Comparison of ENCODE assay signal across 18 cellular contexts in the genomic region with DNA sequence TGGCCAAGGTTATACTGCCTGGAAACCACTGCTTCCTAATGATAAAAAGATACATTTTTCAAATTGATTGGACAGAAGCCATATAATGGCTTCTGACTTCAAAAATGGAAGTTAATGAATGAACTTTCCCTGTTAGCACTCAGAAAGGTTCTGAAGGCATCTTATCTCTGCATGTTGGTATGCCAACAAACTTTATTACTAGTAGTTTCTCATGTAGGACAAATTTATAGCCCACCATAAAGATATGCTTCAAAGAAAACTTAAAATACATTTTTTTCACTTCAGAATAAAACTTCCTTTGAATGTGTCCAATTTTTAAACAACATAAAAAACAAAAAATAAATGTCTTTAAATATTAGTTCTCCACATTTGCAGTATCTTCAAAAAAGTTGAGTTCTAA. TPM values are rescaled to one million over a fixed set of nuclear protein-coding genes. Genes with fewer than 3 reads are reported as not detected.
DNase-seq lines count a peak whose midpoint lies in the region; ATAC-seq and TF ChIP-seq lines count a peak whose summit lies in the region.
"Had no signal": no experiment of that assay in that cellular context is flagged by ENCODE, and none has a peak within 500 bp of the region (broad histone marks: within the 10 kb centered on the region; RNA-seq: fewer than 3 reads in every experiment).

No MANE protein-coding gene starts in this region.

- no peaks in the 10 kb centered on the region for H3K9me3 ChIP-seq in OCI-LY3 (ENCODE audit: insufficient read depth, low read length)

- H2AFZ ChIP-seq in OCI-LY3 (ENCODE audit: low read depth, low read length), result no peak overlapping the region

- H3K9me3 Mint-ChIP-seq in activated CD8-positive, alpha-beta T cell treated with anti-CD3 and anti-CD28 coated beads for 36 hours, result peaks cover 7% of the 10 kb centered on the region
- H3K9me3 Mint-ChIP-seq in activated CD8-positive, alpha-beta T cell treated with anti-CD3 and anti-CD28 coated beads, Interleukin-2, amount 10 ng/mL, durations not matched to agents 7 days and 5 days (ENCODE audit: insufficient read depth), result peaks cover 3% of the 10 kb centered on the region
- no peaks in the 10 kb centered on the region for H3K9me3 Mint-ChIP-seq in central memory CD8-positive, alpha-beta T cell
- no peaks in the 10 kb centered on the region for H3K9me3 Mint-ChIP-seq in natural killer cell

- no peak overlapping the region for H3K4me3 Mint-ChIP-seq in activated CD8-positive, alpha-beta T cell treated with anti-CD3 and anti-CD28 coated beads for 36 hours
- no peak overlapping the region for H3K4me3 Mint-ChIP-seq in activated CD8-positive, alpha-beta T cell treated with anti-CD3 and anti-CD28 coated beads, Interleukin-2, amount 10 ng/mL, durations not matched to agents 7 days and 5 days
- H3K4me3 Mint-ChIP-seq in central memory CD8-positive, alpha-beta T cell, result no peak overlapping the region
- H3K4me3 Mint-ChIP-seq in natural killer cell, result peak overlapping the region; percentile 25
- H3K4me3 Mint-ChIP-seq: B cell had no signal

- H3K36me3 Mint-ChIP-seq in activated CD8-positive, alpha-beta T cell treated with anti-CD3 and anti-CD28 coated beads for 36 hours (ENCODE audit: low read depth), result peaks cover 73% of the 10 kb centered on the region
- peaks cover 74% of the 10 kb centered on the region for H3K36me3 Mint-ChIP-seq in activated CD8-positive, alpha-beta T cell treated with anti-CD3 and anti-CD28 coated beads, Interleukin-2, amount 10 ng/mL, durations not matched to agents 7 days and 5 days (ENCODE audit: low read depth)
- peaks cover 9% of the 10 kb centered on the region for H3K36me3 Mint-ChIP-seq in central memory CD8-positive, alpha-beta T cell (ENCODE audit: insufficient read depth)
- no peaks in the 10 kb centered on the region for H3K36me3 Mint-ChIP-seq in natural killer cell

- H3K4me1 ChIP-seq in OCI-LY3 (ENCODE audit: low read length), result peaks cover 63% of the 10 kb centered on the region

- H3K27me3 ChIP-seq in OCI-LY3 (ENCODE audit: low read depth, low read length), result no peaks in the 10 kb centered on the region
- H3K27me3 ChIP-seq in H7 (ENCODE audit: control insufficient read depth, insufficient read depth, low read length), result no peaks in the 10 kb centered on the region

- H4K20me1 ChIP-seq in OCI-LY3 (ENCODE audit: insufficient read depth, low read length), result no peaks in the 10 kb centered on the region

- H3K79me2 ChIP-seq in OCI-LY3 (ENCODE audit: low read length), result peaks cover 89% of the 10 kb centered on the region

- intact Hi-C loops in activated CD8-positive, alpha-beta T cell treated with anti-CD3 and anti-CD28 coated beads for 36 hours (cut with micrococcal nuclease), result no loop called here
- intact Hi-C loops in natural killer cell (cut with micrococcal nuclease), result no loop called here

- POLR2A ChIA-PET in activated CD8-positive, alpha-beta T cell treated with anti-CD3 and anti-CD28 coated beads for 36 hours (lab: Charles Lee), result interaction anchor here (0.6 to 1.5 kb wide), 5 partner anchors 14 to 105 kb away, joined by 3 to 5 read pairs (median 3); no protein-coding TSS in a partner anchor
- POLR2A ChIA-PET in activated CD8-positive, alpha-beta T cell treated with anti-CD3 and anti-CD28 coated beads, Interleukin-2, amount 10 ng/mL, durations not matched to agents 7 days and 5 days (lab: Charles Lee), result interaction anchor here (1.8 kb wide), 1 partner anchor 10 kb away, joined by 5 read pairs; the partner anchor contains the start of gene DOCK10

- H3K36me3 ChIP-seq in OCI-LY3 (replicated peaks; ENCODE audit: low read depth, low read length) (peaks cover 41% of the 10 kb centered on the region), H7 (replicated peaks; ENCODE audit: control insufficient read depth, insufficient read depth, low read length) (no peaks in the 10 kb centered on the region)

- peaks cover 79% of the 10 kb centered on the region for H3K4me1 Mint-ChIP-seq in activated CD8-positive, alpha-beta T cell treated with anti-CD3 and anti-CD28 coated beads for 36 hours (ENCODE audit: low read depth)
- H3K4me1 Mint-ChIP-seq in activated CD8-positive, alpha-beta T cell treated with anti-CD3 and anti-CD28 coated beads, Interleukin-2, amount 10 ng/mL, durations not matched to agents 7 days and 5 days (ENCODE audit: low read depth), result peaks cover 74% of the 10 kb centered on the region
- H3K4me1 Mint-ChIP-seq in central memory CD8-positive, alpha-beta T cell, result peaks cover 70% of the 10 kb centered on the region
- peaks cover 74% of the 10 kb centered on the region in 2 donors for H3K4me1 Mint-ChIP-seq in natural killer cell

- peak overlapping the region; percentile 64; the same call in 1 of the 2 replicates for H3K27ac ChIP-seq in OCI-LY3 (ENCODE audit: low read length)
- H3K27ac ChIP-seq: PC-9 had no signal

- H3K27me3 Mint-ChIP-seq in activated CD8-positive, alpha-beta T cell treated with anti-CD3 and anti-CD28 coated beads for 36 hours, result no peaks in the 10 kb centered on the region
- no peaks in the 10 kb centered on the region for H3K27me3 Mint-ChIP-seq in activated CD8-positive, alpha-beta T cell treated with anti-CD3 and anti-CD28 coated beads, Interleukin-2, amount 10 ng/mL, durations not matched to agents 7 days and 5 days (ENCODE audit: low read depth)
- no peaks in the 10 kb centered on the region for H3K27me3 Mint-ChIP-seq in central memory CD8-positive, alpha-beta T cell
- no peaks in the 10 kb centered on the region for H3K27me3 Mint-ChIP-seq in natural killer cell (ENCODE audit: low read depth in 2 of 2)
- H3K27me3 Mint-ChIP-seq: B cell had no signal

- CTCF ChIA-PET in activated CD8-positive, alpha-beta T cell treated with anti-CD3 and anti-CD28 coated beads for 36 hours (lab: Charles Lee), result interaction anchor here (1.2 kb wide), 1 partner anchor 12 kb away, joined by 3 read pairs; no protein-coding TSS in a partner anchor
- CTCF ChIA-PET in activated CD8-positive, alpha-beta T cell treated with anti-CD3 and anti-CD28 coated beads, Interleukin-2, amount 10 ng/mL, durations not matched to agents 7 days and 5 days (lab: Charles Lee), result interaction anchor here (1.1 kb wide), 2 partner anchors 19 to 28 kb away, joined by 3 read pairs; no protein-coding TSS in a partner anchor

- H3K4me2 ChIP-seq in OCI-LY3 (ENCODE audit: low read length), result 0 out of 2 replicates have a peak overlapping the region, but pooled peaks have one; percentile 44
- H3K4me2 ChIP-seq: PC-9 had no signal

- no peak overlapping the region for H3K4me3 ChIP-seq in OCI-LY3 (ENCODE audit: low read length)
- H3K4me3 ChIP-seq in H7 (ENCODE audit: insufficient read depth, low read depth, low read length), result no peak overlapping the region
- H3K4me3 ChIP-seq: K562, PC-9 had no signal

- TF ChIP-seq CTCF in activated CD8-positive, alpha-beta T cell treated with anti-CD3 and anti-CD28 coated beads for 36 hours (IDR thresholded peaks at IDR 0.05), result no peak
- no peak for TF ChIP-seq CTCF in OCI-LY3 (IDR thresholded peaks at IDR 0.05; ENCODE audit: low read depth, low read length)
- TF ChIP-seq CTCF in natural killer cell (IDR thresholded peaks at IDR 0.05), result no peak

- peak overlapping the region; percentile 88 for H3K27ac Mint-ChIP-seq in activated CD8-positive, alpha-beta T cell treated with anti-CD3 and anti-CD28 coated beads for 36 hours
- H3K27ac Mint-ChIP-seq in activated CD8-positive, alpha-beta T cell treated with anti-CD3 and anti-CD28 coated beads, Interleukin-2, amount 10 ng/mL, durations not matched to agents 7 days and 5 days, result no peak overlapping the region
- H3K27ac Mint-ChIP-seq in central memory CD8-positive, alpha-beta T cell (ENCODE audit: low read depth), result peak overlapping the region; percentile 22
- peak overlapping the region; percentile 67 to 84 for H3K27ac Mint-ChIP-seq in natural killer cell
- H3K27ac Mint-ChIP-seq: B cell had no signal

- H3K9ac ChIP-seq in OCI-LY3 (ENCODE audit: low read length), result no peak overlapping the region

- ATAC-seq in activated CD8-positive, alpha-beta T cell treated with anti-CD3 and anti-CD28 coated beads for 36 hours, result no peak
- no peak for ATAC-seq in activated CD8-positive, alpha-beta T cell treated with anti-CD3 and anti-CD28 coated beads, Interleukin-2, amount 10 ng/mL, durations not matched to agents 7 days and 5 days
- ATAC-seq in central memory CD8-positive, alpha-beta T cell (replicated peaks; ENCODE audit: extremely low read depth, poor library complexity, severe bottlenecking), result no peak
- no peak for ATAC-seq in natural killer cell
- ATAC-seq: K562 had no signal

- DNase-seq in activated CD8-positive, alpha-beta T cell treated with anti-CD3 and anti-CD28 coated beads for 36 hours, result no peak
- no peak for DNase-seq in activated CD8-positive, alpha-beta T cell treated with anti-CD3 and anti-CD28 coated beads, Interleukin-2, amount 10 ng/mL, durations not matched to agents 7 days and 5 days
- DNase-seq in central memory CD8-positive, alpha-beta T cell (ENCODE audit: low spot score in 2 of 2), result no peak
- no peak for DNase-seq in natural killer cell
- no peak for DNase-seq in iPS-NIHi11 (ENCODE audit: low spot score)
- no peak for DNase-seq in NCI-H2171 (lab: John Stamatoyannopoulos, UW)
- no peak for DNase-seq in H7
- DNase-seq: COR-L47, DMS 273 treated with DMSO at 0.1 percent for 48 hours, DND-41, NCI-H1694 treated with DMSO at 0.1 percent for 48 hours, NCI-H2227 treated with DMSO at 0.1 percent for 48 hours, NCI-H524 treated with DMSO at 0.1 percent for 48 hours, PC-9 had no signal

RNA-seq across cellular contexts. Expression of gene DOCK10, which starts 10.0 kb away (rescaled TPM):
- total RNA-seq in activated CD8-positive, alpha-beta T cell treated with anti-CD3 and anti-CD28 coated beads for 36 hours, result 100 to 1,000 TPM; 191 to 198 TPM
- 100 to 1,000 TPM; 343 to 344 TPM for total RNA-seq in activated CD8-positive, alpha-beta T cell treated with anti-CD3 and anti-CD28 coated beads, Interleukin-2, amount 10 ng/mL, durations not matched to agents 7 days and 5 days
- 100 to 1,000 TPM; 181 to 213 (median 182) TPM for total RNA-seq in natural killer cell
- total RNA-seq in H7 (2014; rRNA removed; shearing (Covaris generic)), result 0.11 and 1.1 TPM in 2 replicates
- total RNA-seq: G401 had no signal

Comparison
In these comparisons a context has a peak if more than half of its experiments do, and no peak if none do; other contexts are left out.
1. RNA of gene DOCK10, which starts 10.0 kb away (total RNA-seq): 343 to 344 TPM in activated CD8-positive, alpha-beta T cell treated with anti-CD3 and anti-CD28 coated beads, Interleukin-2, amount 10 ng/mL, durations not matched to agents 7 days and 5 days, 191 to 198 TPM in activated CD8-positive, alpha-beta T cell treated with anti-CD3 and anti-CD28 coated beads for 36 hours and 181 to 213 TPM in natural killer cell; 0.11 to 1.1 TPM in H7; every median in the first group is over 10 times any median in the second.